Comparison of ENCODE assay signal across 13 cellular contexts in genomic region chr18:74497778-74498177, GRCh38. TPM values are rescaled to one million over a fixed set of nuclear protein-coding genes. Genes with fewer than 3 reads are reported as not detected.
DNase-seq lines count a peak whose midpoint lies in the region; ATAC-seq and TF ChIP-seq lines count a peak whose summit lies in the region.
"Had no signal": no experiment of that assay in that cellular context is flagged by ENCODE, and none has a peak within 500 bp of the region (broad histone marks: within the 10 kb centered on the region; RNA-seq: fewer than 3 reads in every experiment).

No MANE protein-coding gene starts in this region.

- H3K27me3 ChIP-seq in CD8-positive, alpha-beta memory T cell (ENCODE audit: insufficient read depth, low read length, poor library complexity, severe bottlenecking), result no peaks in the 10 kb centered on the region
- H3K27me3 ChIP-seq in Loucy (ENCODE audit: insufficient read depth, low read length, poor library complexity, severe bottlenecking) (no peaks in the 10 kb centered on the region), uterus (no peaks in the 10 kb centered on the region)
- H3K27me3 ChIP-seq: left lung had no signal

- H3K9me2 ChIP-seq in Loucy (replicated peaks; ENCODE audit: low read depth, low read length), result no peaks in the 10 kb centered on the region

- in situ Hi-C loops in G401 (cut with HindIII; ENCODE audit: low sequenced_read_pairs), result no loop called here

- H3K36me3 ChIP-seq in CD8-positive, alpha-beta memory T cell (ENCODE audit: insufficient read depth, low read length), result peaks cover 13% of the 10 kb centered on the region
- H3K36me3 ChIP-seq in Loucy (ENCODE audit: insufficient read depth, low read length) (peaks cover 15% of the 10 kb centered on the region), uterus (no peaks in the 10 kb centered on the region)

- no peaks in the 10 kb centered on the region for H3K9me3 Mint-ChIP-seq in CD8-positive, alpha-beta memory T cell
- no peaks in the 10 kb centered on the region for H3K9me3 Mint-ChIP-seq in activated naive CD8-positive, alpha-beta T cell treated with anti-CD3 and anti-CD28 coated beads, Interleukin-2, amount 50 U/mL, for 24 hours
- H3K9me3 Mint-ChIP-seq in natural killer cell treated with Interleukin-12 subunit alpha and Interleukin-12 subunit beta and Interleukin-15 and Interleukin-18, amount 100 ng/mL, for 72 hours, result no peaks in the 10 kb centered on the region

- TF ChIP-seq CTCF in Loucy (conservative IDR thresholded peaks at IDR 0.05; ENCODE audit: low read length) (no peak), uterus (IDR thresholded peaks at IDR 0.05) (no peak)

- DNase-seq in CD8-positive, alpha-beta memory T cell, result no peak
- no peak for DNase-seq in activated naive CD8-positive, alpha-beta T cell treated with anti-CD3 and anti-CD28 coated beads, Interleukin-2, amount 50 U/mL, for 24 hours
- no peak for DNase-seq in natural killer cell treated with Interleukin-12 subunit alpha and Interleukin-12 subunit beta and Interleukin-15 and Interleukin-18, amount 100 ng/mL, for 72 hours (ENCODE audit: low spot score)
- DNase-seq in uterus (no peak), G401 (ENCODE audit: low spot score) (no peak)
- DNase-seq: activated CD8-positive, alpha-beta memory T cell treated with anti-CD3 and anti-CD28 coated beads for 24 hours; effector CD8-positive, alpha-beta T cell; left lung; NCI-H69; stimulated activated CD4-positive, alpha-beta T cell treated with anti-CD3 and anti-CD28 coated beads, Interleukin-4, amount 100 ng/mL, for 4 hours had no signal

- H3F3A ChIP-seq in Loucy (ENCODE audit: low read depth), result no peaks in the 10 kb centered on the region

- no peak overlapping the region for H2AFZ ChIP-seq in Loucy (ENCODE audit: low read length)

- CTCF ChIA-PET in CD8-positive, alpha-beta memory T cell (lab: Charles Lee), result interaction anchor here (7.7 kb wide), 1 partner anchor 143 kb away, joined by 156 read pairs; no protein-coding TSS in a partner anchor

- H3K9me3 ChIP-seq in CD8-positive, alpha-beta memory T cell (ENCODE audit: low read length), result no peaks in the 10 kb centered on the region
- H3K9me3 ChIP-seq in Loucy (ENCODE audit: insufficient read depth, low read depth, low read length) (no peaks in the 10 kb centered on the region), uterus (no peaks in the 10 kb centered on the region)
- H3K9me3 ChIP-seq: left lung had no signal

- H3K9ac ChIP-seq in Loucy (ENCODE audit: low read depth, low read length, poor library complexity, severe bottlenecking), result peak overlapping the region; percentile 71

- peaks cover 52 to 75% (median 57%) of the 10 kb centered on the region in 3 donors for H3K4me1 Mint-ChIP-seq in CD8-positive, alpha-beta memory T cell
- H3K4me1 Mint-ChIP-seq in activated naive CD8-positive, alpha-beta T cell treated with anti-CD3 and anti-CD28 coated beads, Interleukin-2, amount 50 U/mL, for 24 hours, result peaks cover 55% of the 10 kb centered on the region
- peaks cover 44 to 51% of the 10 kb centered on the region in 2 donors for H3K4me1 Mint-ChIP-seq in natural killer cell treated with Interleukin-12 subunit alpha and Interleukin-12 subunit beta and Interleukin-15 and Interleukin-18, amount 100 ng/mL, for 72 hours (ENCODE audit: low read depth in 2 of 2)

- H3K79me2 ChIP-seq in Loucy (ENCODE audit: insufficient read depth, low read length), result peaks cover 42% of the 10 kb centered on the region

- peak overlapping the region; percentile 84 to 99 (median 88) for H3K27ac Mint-ChIP-seq in CD8-positive, alpha-beta memory T cell
- H3K27ac Mint-ChIP-seq in activated naive CD8-positive, alpha-beta T cell treated with anti-CD3 and anti-CD28 coated beads, Interleukin-2, amount 50 U/mL, for 24 hours, result peak overlapping the region; percentile 99
- peak overlapping the region; percentile 93 to 96 for H3K27ac Mint-ChIP-seq in natural killer cell treated with Interleukin-12 subunit alpha and Interleukin-12 subunit beta and Interleukin-15 and Interleukin-18, amount 100 ng/mL, for 72 hours

- H3K4me1 ChIP-seq in CD8-positive, alpha-beta memory T cell (ENCODE audit: insufficient read depth, low read length), result peaks cover 40% of the 10 kb centered on the region
- H3K4me1 ChIP-seq in Loucy (ENCODE audit: insufficient read depth, low read length, poor library complexity, severe bottlenecking) (peaks cover 31% of the 10 kb centered on the region), uterus (no peaks in the 10 kb centered on the region)

- TF ChIP-seq POLR2A in uterus (IDR thresholded peaks at IDR 0.05), result no peak

- peak overlapping the region; percentile 77 to 97 (median 96) for H3K4me3 Mint-ChIP-seq in CD8-positive, alpha-beta memory T cell
- H3K4me3 Mint-ChIP-seq in activated naive CD8-positive, alpha-beta T cell treated with anti-CD3 and anti-CD28 coated beads, Interleukin-2, amount 50 U/mL, for 24 hours, result peak overlapping the region; percentile 88
- H3K4me3 Mint-ChIP-seq in natural killer cell treated with Interleukin-12 subunit alpha and Interleukin-12 subunit beta and Interleukin-15 and Interleukin-18, amount 100 ng/mL, for 72 hours, result peak overlapping the region; percentile 85

- H3K36me3 Mint-ChIP-seq in CD8-positive, alpha-beta memory T cell, result peaks cover 0 to 43% (median 7%) of the 10 kb centered on the region in 3 donors
- H3K36me3 Mint-ChIP-seq in activated naive CD8-positive, alpha-beta T cell treated with anti-CD3 and anti-CD28 coated beads, Interleukin-2, amount 50 U/mL, for 24 hours (ENCODE audit: low read depth), result peaks cover 26% of the 10 kb centered on the region
- peaks cover 6% of the 10 kb centered on the region for H3K36me3 Mint-ChIP-seq in natural killer cell treated with Interleukin-12 subunit alpha and Interleukin-12 subunit beta and Interleukin-15 and Interleukin-18, amount 100 ng/mL, for 72 hours

- H3K27ac ChIP-seq in CD8-positive, alpha-beta memory T cell (ENCODE audit: low read depth, low read length), result no peak overlapping the region
- no peak overlapping the region for H3K27ac ChIP-seq in uterus

- H3K27me3 Mint-ChIP-seq in CD8-positive, alpha-beta memory T cell, result peaks cover 0 to 2% of the 10 kb centered on the region in 2 donors
- H3K27me3 Mint-ChIP-seq in activated naive CD8-positive, alpha-beta T cell treated with anti-CD3 and anti-CD28 coated beads, Interleukin-2, amount 50 U/mL, for 24 hours, result peaks cover 2% of the 10 kb centered on the region
- H3K27me3 Mint-ChIP-seq in natural killer cell treated with Interleukin-12 subunit alpha and Interleukin-12 subunit beta and Interleukin-15 and Interleukin-18, amount 100 ng/mL, for 72 hours, result no peaks in the 10 kb centered on the region

- peak overlapping the region; percentile 100 for H3K4me2 ChIP-seq in Loucy (ENCODE audit: low read depth, low read length, poor library complexity, severe bottlenecking)

- no peak overlapping the region for H3K4me3 ChIP-seq in CD8-positive, alpha-beta memory T cell (ENCODE audit: low read length)
- H3K4me3 ChIP-seq in Loucy (ENCODE audit: low read length, poor library complexity, severe bottlenecking), result peak overlapping the region; percentile 76
- no peak overlapping the region for H3K4me3 ChIP-seq in uterus

- POLR2A ChIA-PET in CD8-positive, alpha-beta memory T cell (lab: Charles Lee), result interaction anchor here (1.1 kb wide), 1 partner anchor 99 kb away, joined by 5 read pairs; no protein-coding TSS in a partner anchor

- intact Hi-C loops in uterus (cut with DNase I; ENCODE audit: low total_unique reads), result no loop called here

- no peak for ATAC-seq in activated naive CD8-positive, alpha-beta T cell treated with anti-CD3 and anti-CD28 coated beads, Interleukin-2, amount 50 U/mL, for 24 hours
- no peak for ATAC-seq in natural killer cell treated with Interleukin-12 subunit alpha and Interleukin-12 subunit beta and Interleukin-15 and Interleukin-18, amount 100 ng/mL, for 72 hours
- ATAC-seq in HG02571 (IDR thresholded peaks at IDR 0.05; ENCODE audit: unreplicated experiment) (no peak), GM21515 (IDR thresholded peaks at IDR 0.05; ENCODE audit: unreplicated experiment) (no peak)
- ATAC-seq: left lung had no signal

- peaks cover 13% of the 10 kb centered on the region for H4K20me1 ChIP-seq in Loucy (ENCODE audit: insufficient read depth, low read length, poor library complexity, severe bottlenecking)

RNA-seq across cellular contexts. Expression of gene CNDP2, which starts 1.6 kb away (rescaled TPM):
- total RNA-seq in CD8-positive, alpha-beta memory T cell, result 100 to 1,000 TPM; 206 to 213 TPM
- 121 TPM for polyA plus RNA-seq in CD8-positive, alpha-beta memory T cell
- 100 to 1,000 TPM; 152 to 215 TPM for total RNA-seq in natural killer cell treated with Interleukin-12 subunit alpha and Interleukin-12 subunit beta and Interleukin-15 and Interleukin-18, amount 100 ng/mL, for 72 hours
- total RNA-seq in uterus, result 100 to 1,000 TPM in 2 of 4 donors, 10 to 100 TPM in 2; 56.2 to 149 (median 110) TPM
- total RNA-seq in G401 (2014; rRNA removed; shearing (Covaris generic)), result 77.0 and 78.9 TPM in 2 replicates

RNA-seq across cellular contexts. Expression of gene CNDP1, which starts 36.5 kb away (rescaled TPM):
- under 1 TPM in 1 of 2 experiments, not detected in 1; 0.09 TPM for total RNA-seq in CD8-positive, alpha-beta memory T cell
- not detected for polyA plus RNA-seq in CD8-positive, alpha-beta memory T cell
- under 1 TPM in 1 of 2 donors, not detected in 1; 0.57 TPM for total RNA-seq in natural killer cell treated with Interleukin-12 subunit alpha and Interleukin-12 subunit beta and Interleukin-15 and Interleukin-18, amount 100 ng/mL, for 72 hours
- 1 to 10 TPM in 1 of 4 donors, under 1 TPM in 2, not detected in 1; 0.24 to 1.0 (median 0.90) TPM for total RNA-seq in uterus
- not detected in 2 replicates for total RNA-seq in G401 (2014; rRNA removed; shearing (Covaris generic))
- total RNA-seq: left lung had no signal

RNA-seq across cellular contexts. Expression of gene DIPK1C, which starts 40.7 kb away (rescaled TPM):
- total RNA-seq in CD8-positive, alpha-beta memory T cell, result not detected
- polyA plus RNA-seq in CD8-positive, alpha-beta memory T cell, result not detected
- not detected for total RNA-seq in natural killer cell treated with Interleukin-12 subunit alpha and Interleukin-12 subunit beta and Interleukin-15 and Interleukin-18, amount 100 ng/mL, for 72 hours
- total RNA-seq in uterus, result 1 to 10 TPM in 1 of 4 donors, under 1 TPM in 1, not detected in 2; 0.12 to 9.1 TPM
- not detected in 2 replicates for total RNA-seq in G401 (2014; rRNA removed; shearing (Covaris generic))
- total RNA-seq: left lung had no signal
